Comparison of ENCODE assay signal across 27 cellular contexts in the genomic region with DNA sequence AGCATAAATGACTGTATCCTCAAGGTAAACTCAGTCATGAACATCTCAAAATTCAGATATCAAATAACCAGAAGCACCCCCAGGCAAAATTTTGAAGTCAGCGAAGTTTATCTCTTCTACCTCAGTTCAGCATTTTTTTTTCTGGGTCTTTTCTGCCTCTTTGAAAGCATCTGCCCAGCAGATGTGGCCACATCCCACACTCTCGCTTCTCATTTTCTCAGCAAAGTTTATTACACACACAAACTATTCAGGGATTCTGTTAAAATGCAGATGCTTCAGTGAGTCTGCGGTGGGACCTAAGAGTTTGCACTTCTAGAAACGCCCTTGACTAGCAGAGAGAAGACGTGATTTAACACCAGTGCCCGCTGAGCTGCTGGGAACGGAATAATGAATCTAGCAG. TPM values are rescaled to one million over a fixed set of nuclear protein-coding genes. Genes with fewer than 3 reads are reported as not detected.
DNase-seq lines count a peak whose midpoint lies in the region; TF ChIP-seq lines count a peak whose summit lies in the region.
"Had no signal": no experiment of that assay in that cellular context is flagged by ENCODE, and none has a peak within 500 bp of the region (broad histone marks: within the 10 kb centered on the region; RNA-seq: fewer than 3 reads in every experiment).

No MANE protein-coding gene starts in this region.

- H3K36me3 Mint-ChIP-seq in MCF 10A (ENCODE audit: insufficient read depth, unreplicated experiment) (no peaks in the 10 kb centered on the region), type B pancreatic cell (peaks cover 4% of the 10 kb centered on the region)
- H3K36me3 Mint-ChIP-seq: activated CD4-positive, alpha-beta memory T cell treated with anti-CD3 and anti-CD28 coated beads for 36 hours; immature natural killer cell had no signal

- peak overlapping the region; percentile 37 to 49 for H3K27ac ChIP-seq in breast epithelium
- H3K27ac ChIP-seq in MM.1S (ENCODE audit: low read length): no peak overlapping the region
- H3K27ac ChIP-seq in Peyer's patch: no peak overlapping the region
- H3K27ac ChIP-seq: 22Rv1, brain microvascular endothelial cell, colonic mucosa, left lung, SK-N-MC, upper lobe of left lung had no signal

- intact Hi-C loops in breast epithelium (cut with DNase I; ENCODE audit: low total_unique reads): no loop called here
- intact Hi-C loops in MCF 10A (cut with micrococcal nuclease): no loop called here

- BruUV-seq in MCF 10A (replicated peaks; lab: Mats Ljungman, UMichigan): no TSS peak

- no peak overlapping the region for H3K4me2 ChIP-seq in MM.1S (ENCODE audit: low read depth, low read length)

- DNase-seq in breast epithelium (ENCODE audit: low spot score in 2 of 2) (no peak), MCF 10A (ENCODE audit: unreplicated experiment) (no peak), MM.1S (peak; percentile 15), choroid plexus epithelial cell (ENCODE audit: low read depth) (peak; percentile 39), type B pancreatic cell (ENCODE audit: extremely low spot score, unreplicated experiment) (no peak), NCI-H2029 (lab: John Stamatoyannopoulos, UW) (no peak), Peyer's patch (no peak), pons (ENCODE audit: low spot score) (no peak)
- DNase-seq: activated CD4-positive, alpha-beta memory T cell treated with anti-CD3 and anti-CD28 coated beads for 36 hours; activated CD4-positive, CD25-positive, alpha-beta regulatory T cell; activated effector memory CD4-positive, alpha-beta T cell treated with anti-CD3 and anti-CD28 coated beads, Interleukin-2, amount 50 U/mL, for 16 hours; brain microvascular endothelial cell; C1 segment of cervical spinal cord; colonic mucosa; endodermal cell; HCEC 1CT; immature natural killer cell; Kasumi-1; left lung; NCI-H1930; NCI-H446; pancreas; T-helper 9 cell; upper lobe of left lung had no signal

- H3K4me3 Mint-ChIP-seq in MCF 10A (ENCODE audit: unreplicated experiment) (no peak overlapping the region), type B pancreatic cell (peak overlapping the region; percentile 33)
- H3K4me3 Mint-ChIP-seq: activated CD4-positive, alpha-beta memory T cell treated with anti-CD3 and anti-CD28 coated beads for 36 hours; endodermal cell; immature natural killer cell; nephron had no signal

- H3K27me3 ChIP-seq in breast epithelium (no peaks in the 10 kb centered on the region), MM.1S (replicated peaks; ENCODE audit: insufficient read depth, low read length) (no peaks in the 10 kb centered on the region), Peyer's patch (no peaks in the 10 kb centered on the region)
- H3K27me3 ChIP-seq: brain microvascular endothelial cell, colonic mucosa, left lung, pancreas, upper lobe of left lung had no signal

- POLR2A ChIA-PET in MCF 10A (lab: Yijun Ruan, JAX): interaction anchor here (0.9 to 2.4 kb wide), 3 partner anchors 14 to 18 kb away, joined by 3 to 7 read pairs (median 7); no protein-coding TSS in a partner anchor

- TF ChIP-seq CTCF in breast epithelium (IDR thresholded peaks at IDR 0.05): no peak
- no peak for TF ChIP-seq CTCF in MCF 10A (IDR thresholded peaks at IDR 0.05; ENCODE audit: unreplicated experiment)
- no peak for TF ChIP-seq CTCF in MM.1S (IDR thresholded peaks at IDR 0.05; ENCODE audit: low read length)
- no peak for TF ChIP-seq CTCF in choroid plexus epithelial cell (conservative IDR thresholded peaks at IDR 0.05; ENCODE audit: low read depth, low read length)
- TF ChIP-seq CTCF in type B pancreatic cell (conservative IDR thresholded peaks at IDR 0.05): no peak
- no peak for TF ChIP-seq CTCF in Peyer's patch (IDR thresholded peaks at IDR 0.05)

- no peaks in the 10 kb centered on the region for H4K20me1 ChIP-seq in MM.1S (ENCODE audit: insufficient read depth, low read length)

- no peak overlapping the region for H3K9ac ChIP-seq in MM.1S (ENCODE audit: low read length)

- H3K9me2 ChIP-seq in MM.1S (replicated peaks; ENCODE audit: insufficient read depth, low read length): no peaks in the 10 kb centered on the region

- no peaks in the 10 kb centered on the region for H3K9me3 ChIP-seq in breast epithelium
- no peaks in the 10 kb centered on the region for H3K9me3 ChIP-seq in MM.1S (replicated peaks; ENCODE audit: insufficient read depth, low read length)
- no peaks in the 10 kb centered on the region for H3K9me3 ChIP-seq in Peyer's patch
- H3K9me3 ChIP-seq: colonic mucosa, left lung, pancreas, upper lobe of left lung had no signal

- H3K27me3 Mint-ChIP-seq in MCF 10A (ENCODE audit: insufficient read depth, unreplicated experiment) (no peaks in the 10 kb centered on the region), type B pancreatic cell (no peaks in the 10 kb centered on the region)
- H3K27me3 Mint-ChIP-seq: activated CD4-positive, alpha-beta memory T cell treated with anti-CD3 and anti-CD28 coated beads for 36 hours had no signal

- no peak overlapping the region for H2AFZ ChIP-seq in MM.1S (ENCODE audit: low read length)

- TF ChIP-seq POLR2A in breast epithelium (IDR thresholded peaks at IDR 0.05): no peak
- no peak for TF ChIP-seq POLR2A in Peyer's patch (IDR thresholded peaks at IDR 0.05)

- H3K79me2 ChIP-seq in MM.1S (ENCODE audit: low read length): no peaks in the 10 kb centered on the region

- H3K9me3 Mint-ChIP-seq in MCF 10A (ENCODE audit: unreplicated experiment) (no peaks in the 10 kb centered on the region), type B pancreatic cell (peaks cover 6% of the 10 kb centered on the region)
- H3K9me3 Mint-ChIP-seq: activated CD4-positive, alpha-beta memory T cell treated with anti-CD3 and anti-CD28 coated beads for 36 hours; endodermal cell had no signal

- H3K36me3 ChIP-seq in breast epithelium (no peaks in the 10 kb centered on the region), MM.1S (replicated peaks; ENCODE audit: insufficient read depth, low read length) (no peaks in the 10 kb centered on the region), Peyer's patch (no peaks in the 10 kb centered on the region)
- H3K36me3 ChIP-seq: brain microvascular endothelial cell, colonic mucosa, left lung, pancreas, upper lobe of left lung had no signal

- no peak overlapping the region for H3K27ac Mint-ChIP-seq in MCF 10A (ENCODE audit: low read depth, unreplicated experiment)
- no peak overlapping the region for H3K27ac Mint-ChIP-seq in type B pancreatic cell
- H3K27ac Mint-ChIP-seq: activated CD4-positive, alpha-beta memory T cell treated with anti-CD3 and anti-CD28 coated beads for 36 hours; endodermal cell; immature natural killer cell had no signal

- no peaks in the 10 kb centered on the region for H3F3A ChIP-seq in MM.1S (ENCODE audit: insufficient read depth, low read length)

- H3K4me3 ChIP-seq in breast epithelium: no peak overlapping the region
- H3K4me3 ChIP-seq in MM.1S (ENCODE audit: low read length): no peak overlapping the region
- H3K4me3 ChIP-seq in choroid plexus epithelial cell (ENCODE audit: low read depth, low read length): no peak overlapping the region
- H3K4me3 ChIP-seq in Peyer's patch: no peak overlapping the region
- H3K4me3 ChIP-seq: colonic mucosa, left lung, pancreas, SK-N-MC, upper lobe of left lung had no signal

- H3K4me1 ChIP-seq in breast epithelium (no peaks in the 10 kb centered on the region), MM.1S (ENCODE audit: low read length) (no peaks in the 10 kb centered on the region), Peyer's patch (no peaks in the 10 kb centered on the region)
- H3K4me1 ChIP-seq: colonic mucosa, left lung had no signal

- CTCF ChIA-PET in MCF 10A (lab: Yijun Ruan, JAX): no interaction called here

- peaks cover 21% of the 10 kb centered on the region for H3K4me1 Mint-ChIP-seq in MCF 10A (ENCODE audit: insufficient read depth, unreplicated experiment)
- H3K4me1 Mint-ChIP-seq in type B pancreatic cell (ENCODE audit: unreplicated experiment): peaks cover 30% of the 10 kb centered on the region
- H3K4me1 Mint-ChIP-seq: immature natural killer cell had no signal

RNA-seq across cellular contexts. Expression of gene RASEF, which starts 19.4 kb away (rescaled TPM):
- total RNA-seq in breast epithelium (10 to 100 TPM in 2 of 3 donors, not detected in 1; 39.3 to 50.1 TPM), MCF 10A (2022) (6.9 and 7.5 TPM in 2 replicates), type B pancreatic cell (ENCODE audit: low replicate concordance) (10.0 and 23.3 TPM in 2 replicates), Peyer's patch (10 to 100 TPM in 3 of 4 donors, 1 to 10 TPM in 1; 9.9 to 73.6 (median 29.4) TPM)
- total RNA-seq: activated CD4-positive, alpha-beta memory T cell treated with anti-CD3 and anti-CD28 coated beads for 36 hours had no signal

Comparison
In these comparisons a context has a peak if more than half of its experiments do, and no peak if none do; other contexts are left out.
1. DNase-seq: peak in MM.1S (single experiment) and choroid plexus epithelial cell (single experiment); none in breast epithelium (0 of 2), MCF 10A (single experiment), type B pancreatic cell (single experiment), NCI-H2029 (single experiment), Peyer's patch (0 of 3) and pons (single experiment).
2. H3K27ac ChIP-seq: peak in breast epithelium (2 of 2); none in MM.1S (single experiment) and Peyer's patch (0 of 4).